13 cellular contexts compared by ENCODE assay signal in the genomic region with DNA sequence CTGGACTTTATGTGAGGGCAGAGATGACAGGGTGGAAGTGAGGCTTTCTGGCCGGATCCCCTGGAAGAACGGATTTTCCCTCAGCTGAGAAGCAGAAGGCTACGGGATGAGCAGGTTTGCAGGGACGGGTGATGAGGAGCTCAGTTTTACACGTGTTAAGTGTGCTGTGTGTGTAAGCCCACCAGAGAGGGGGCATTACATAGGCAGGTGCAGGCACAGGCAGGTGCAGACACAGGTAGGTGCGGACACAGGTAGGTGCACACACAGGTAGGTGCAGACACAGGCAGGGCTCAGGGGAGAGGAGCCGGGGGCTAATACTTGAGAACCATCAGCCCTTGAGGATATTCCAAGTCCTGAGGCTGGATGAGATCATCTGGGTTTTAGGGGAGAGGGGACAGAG.
DNase-seq lines count a peak whose midpoint lies in the region; ATAC-seq and TF ChIP-seq lines count a peak whose summit lies in the region.
"Had no signal": no experiment of that assay in that cellular context is flagged by ENCODE, and none has a peak within 500 bp of the region (broad histone marks: within the 10 kb centered on the region; RNA-seq: fewer than 3 reads in every experiment).

No MANE protein-coding gene starts in this region.

- H3K4me1 ChIP-seq in Panc1 (ENCODE audit: control insufficient read depth, insufficient read depth, low read length): peaks cover 24% of the 10 kb centered on the region
- H3K4me1 ChIP-seq in lung (ENCODE audit: control insufficient read depth in 2 of 2, insufficient read depth in 2 of 2, low read length in 2 of 2): no peaks in the 10 kb centered on the region
- peaks cover 22 to 26% of the 10 kb centered on the region in 2 experiments for H3K4me1 ChIP-seq in trophoblast cell (ENCODE audit: control insufficient read depth in 1 of 2, insufficient read depth in 2 of 2, low read length in 2 of 2)
- no peaks in the 10 kb centered on the region for H3K4me1 ChIP-seq in upper lobe of right lung

- BruUV-seq in Panc1 (replicated peaks; lab: Mats Ljungman, UMichigan): no TSS peak

- in situ Hi-C loops in Panc1 (cut with HindIII; ENCODE audit: low pct_unique_long_range_greater_than_20kb, low sequenced_read_pairs): no loop called here

- H4K91ac ChIP-seq in trophoblast cell (ENCODE audit: low read depth, low read length): peak overlapping the region; percentile 94

- H3K23ac ChIP-seq in trophoblast cell (ENCODE audit: low read length): no peak overlapping the region

- intact Hi-C loops in Panc1 (cut with micrococcal nuclease; ENCODE audit: unreplicated experiment) (no loop called here), upper lobe of right lung (cut with DNase I) (no loop called here)

- 91 to 93% methylated on average over 7 of the region's 7 CpGs for WGBS in lung, 2 donors
- WGBS in trophoblast cell (ENCODE audit: extremely low coverage, insufficient coverage, insufficient read length): no CpG with 5 or more reads among the region's 7 CpGs

- no peak overlapping the region for H3K4ac ChIP-seq in trophoblast cell (ENCODE audit: low read depth, low read length)

- POLR2A ChIA-PET in Panc1 (lab: Charles Lee): no interaction called here

- H3K9ac ChIP-seq in trophoblast cell (ENCODE audit: low read length): no peak overlapping the region

- H2BK12ac ChIP-seq in trophoblast cell (ENCODE audit: low read length): peak overlapping the region; percentile 98

- H4K8ac ChIP-seq in trophoblast cell (ENCODE audit: low read depth, low read length): peak overlapping the region; percentile 11

- no peak for ATAC-seq in Panc1
- no peak for ATAC-seq in lung (ENCODE audit: insufficient read depth, low FRiP score)
- peak; percentile 33 for ATAC-seq in upper lobe of right lung
- ATAC-seq in HG03520 (IDR thresholded peaks at IDR 0.05; ENCODE audit: unreplicated experiment): no peak
- ATAC-seq in GM18511 (IDR thresholded peaks at IDR 0.05; ENCODE audit: unreplicated experiment): no peak
- ATAC-seq: CD8-positive, alpha-beta T cell; K562 had no signal

- H3K9me3 ChIP-seq in Panc1 (ENCODE audit: control insufficient read depth, insufficient read depth, low read depth, low read length): no peaks in the 10 kb centered on the region
- H3K9me3 ChIP-seq in lung (ENCODE audit: control insufficient read depth in 2 of 2, insufficient read depth in 1 of 2, low read length in 1 of 2): peaks cover 0 to 1% of the 10 kb centered on the region in 2 donors
- H3K9me3 ChIP-seq in trophoblast cell (ENCODE audit: insufficient read depth, low read depth, low read length): peaks cover 5% of the 10 kb centered on the region
- H3K9me3 ChIP-seq in upper lobe of right lung: no peaks in the 10 kb centered on the region

- peak overlapping the region; percentile 95 for H2AK5ac ChIP-seq in trophoblast cell (ENCODE audit: low read length)

- no peak overlapping the region for H4K12ac ChIP-seq in trophoblast cell (ENCODE audit: low read depth, low read length)

- peaks cover 6% of the 10 kb centered on the region for H3K79me2 ChIP-seq in trophoblast cell (ENCODE audit: control insufficient read depth, insufficient read depth, low read length, poor library complexity)

- H2BK5ac ChIP-seq in trophoblast cell (ENCODE audit: low read depth, low read length, poor library complexity): no peak overlapping the region

- no peak overlapping the region for H2AFZ ChIP-seq in trophoblast cell (ENCODE audit: insufficient read depth, low read length, poor library complexity)

- no peaks in the 10 kb centered on the region for H3K27me3 ChIP-seq in Panc1 (ENCODE audit: control insufficient read depth, insufficient read depth, low read length)
- H3K27me3 ChIP-seq in lung (ENCODE audit: control insufficient read depth, insufficient read depth): no peaks in the 10 kb centered on the region
- no peaks in the 10 kb centered on the region for H3K27me3 ChIP-seq in trophoblast cell (ENCODE audit: insufficient read depth, low read length)
- H3K27me3 ChIP-seq in upper lobe of right lung: no peaks in the 10 kb centered on the region

- H3K36me3 ChIP-seq in Panc1 (ENCODE audit: control insufficient read depth, insufficient read depth, low read length) (no peaks in the 10 kb centered on the region), lung (ENCODE audit: control insufficient read depth in 2 of 2, insufficient read depth in 2 of 2, low read length in 2 of 2) (no peaks in the 10 kb centered on the region), trophoblast cell (ENCODE audit: control insufficient read depth in 1 of 2, insufficient read depth in 2 of 2, low read length in 2 of 2) (no peaks in the 10 kb centered on the region), upper lobe of right lung (no peaks in the 10 kb centered on the region)

- H3K4me3 ChIP-seq in Panc1 (ENCODE audit: low read depth in 2 of 2, low read length in 2 of 2): no peak overlapping the region
- H3K4me3 ChIP-seq in lung: no peak overlapping the region
- H3K4me3 ChIP-seq in trophoblast cell (ENCODE audit: low read depth, low read length): no peak overlapping the region
- H3K4me3 ChIP-seq in upper lobe of right lung: no peak overlapping the region
- H3K4me3 ChIP-seq: K562 had no signal

- CTCF ChIA-PET in Panc1 (lab: Charles Lee): no interaction called here

- H3K14ac ChIP-seq in trophoblast cell (ENCODE audit: low read length): peak overlapping the region; percentile 27

- peaks cover 41% of the 10 kb centered on the region for H3K79me1 ChIP-seq in trophoblast cell (ENCODE audit: low read length)

- TF ChIP-seq CTCF in Panc1 (IDR thresholded peaks at IDR 0.05) (no peak), lung (IDR thresholded peaks at IDR 0.05; ENCODE audit: control extremely low read depth, extremely low read depth) (no peak), upper lobe of right lung (IDR thresholded peaks at IDR 0.05) (no peak)

- H2BK120ac ChIP-seq in trophoblast cell (ENCODE audit: insufficient read depth, low read length, poor library complexity): peak overlapping the region; percentile 35

- no peak for DNase-seq in Panc1 (ENCODE audit: low read depth, low spot score)
- peak; percentile 21 for DNase-seq in lung (ENCODE audit: low spot score)
- DNase-seq in trophoblast cell: no peak
- DNase-seq in upper lobe of right lung: no peak
- no peak for DNase-seq in germinal center (ENCODE audit: low spot score)
- DNase-seq: CD8-positive, alpha-beta T cell; COR-L47; DMS153; DMS79 treated with DMSO at 0.1 percent for 48 hours; EL had no signal

- no peak overlapping the region for H3K18ac ChIP-seq in trophoblast cell (ENCODE audit: low read length)

- peak overlapping the region; percentile 48 for H3K27ac ChIP-seq in Panc1 (ENCODE audit: low read length)
- H3K27ac ChIP-seq in lung (ENCODE audit: low read depth in 1 of 2, low read length in 1 of 2): no peak overlapping the region
- no peak overlapping the region for H3K27ac ChIP-seq in trophoblast cell (ENCODE audit: low read depth, low read length)
- H3K27ac ChIP-seq in upper lobe of right lung: no peak overlapping the region

- no peak overlapping the region for H3K4me2 ChIP-seq in trophoblast cell (ENCODE audit: low read length)
